In the genomic region with DNA sequence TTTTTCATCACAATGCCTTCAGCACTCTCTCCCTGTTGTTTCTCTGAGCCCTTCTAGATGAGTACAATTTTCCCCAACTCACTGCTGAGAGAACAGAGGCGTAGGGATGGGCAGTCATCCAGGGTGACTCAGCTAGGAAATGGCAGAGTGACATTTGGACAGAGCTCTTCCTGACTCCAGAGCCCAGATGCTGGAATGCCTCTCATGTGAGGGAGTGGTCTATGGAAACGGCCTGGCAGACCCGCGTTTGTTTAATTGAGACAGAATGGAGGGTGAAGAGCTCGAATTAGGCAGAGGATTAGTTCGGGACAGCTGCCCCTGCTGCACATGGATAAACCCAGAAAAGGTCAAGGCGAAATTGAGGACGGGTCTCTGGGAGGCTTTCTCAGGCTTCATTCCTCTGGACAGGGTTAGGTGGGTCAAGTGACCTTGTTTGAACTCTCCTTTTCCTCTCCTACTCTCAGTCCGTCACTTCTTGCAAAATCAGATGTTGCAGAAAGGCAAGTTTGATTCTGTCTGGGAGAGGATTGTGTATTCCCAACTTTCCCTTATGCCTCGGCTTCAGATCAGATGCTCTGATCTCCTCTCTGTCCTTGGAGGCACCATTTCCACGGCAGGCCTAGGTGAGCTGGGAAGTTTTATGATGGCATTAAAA, we compare ENCODE assay signal across 1 cellular context.
TF ChIP-seq lines count a peak whose summit lies in the region.

No MANE protein-coding gene starts in this region.

TF ChIP-seq in endothelial cell of umbilical vein, 7 proteins besides CTCF, POLR2A, EP300 and RAD21:
- no peak for TF ChIP-seq GATA2 (IDR thresholded peaks at IDR 0.05; ENCODE audit: insufficient read depth, insufficient read length, low read depth, low read length)
- peak; percentile 91 for TF ChIP-seq JUN (IDR thresholded peaks at IDR 0.05; ENCODE audit: borderline replicate concordance, insufficient read depth, insufficient read length, low read depth)
- no peak for TF ChIP-seq EZH2 (IDR thresholded peaks at IDR 0.05; ENCODE audit: borderline replicate concordance, low read depth, low read length, severe bottlenecking)
- peak; percentile 70 for TF ChIP-seq POLR2AphosphoS5 (IDR thresholded peaks at IDR 0.05; ENCODE audit: insufficient read depth, low read depth, low read length)
- TF ChIP-seq FOS (IDR thresholded peaks at IDR 0.05; ENCODE audit: borderline replicate concordance, insufficient read depth, low read length) = peak; percentile 93
- no peak for TF ChIP-seq MYC (IDR thresholded peaks at IDR 0.05; ENCODE audit: low read depth, low read length)
- TF ChIP-seq, protein P1, sequence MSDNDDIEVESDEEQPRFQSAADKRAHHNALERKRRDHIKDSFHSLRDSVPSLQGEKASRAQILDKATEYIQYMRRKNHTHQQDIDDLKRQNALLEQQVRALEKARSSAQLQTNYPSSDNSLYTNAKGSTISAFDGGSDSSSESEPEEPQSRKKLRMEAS (IDR thresholded peaks at IDR 0.05; ENCODE audit: insufficient read depth, insufficient read length) = no peak
